7 cellular contexts compared by ENCODE assay signal in genomic region chr16:6531067-6531466, GRCh38.
"Had no signal": no experiment of that assay in that cellular context is flagged by ENCODE, and none has a peak within 500 bp of the region (broad histone marks: within the 10 kb centered on the region; RNA-seq: fewer than 3 reads in every experiment).

No MANE protein-coding gene starts in this region.

- ATAC-seq: HepG2, K562 had no signal

- DNase-seq: IMR-90, KBM-7, KG1 had no signal

- H3K27ac ChIP-seq: HL-60, KMS-11 had no signal

- H3K4me3 ChIP-seq: K562 had no signal
